In genomic region chr20:35767683-35768402, GRCh38 we compare ENCODE assay signal across 8 cellular contexts. TPM values are rescaled to one million over a fixed set of nuclear protein-coding genes. Genes with fewer than 3 reads are reported as not detected.
DNase-seq lines count a peak whose midpoint lies in the region; ATAC-seq and TF ChIP-seq lines count a peak whose summit lies in the region.
"Not testable (repeated sequence)": the region's sequence is repeated elsewhere in the genome, so short reads cannot be mapped to it uniquely, and the experiment has no call there.

No MANE protein-coding gene starts in this region.

- not testable (repeated sequence) for TF ChIP-seq CTCF in esophagus muscularis mucosa (IDR thresholded peaks at IDR 0.05); mesothelial cell of epicardium (IDR thresholded peaks at IDR 0.05; ENCODE audit: unreplicated experiment)

- H3K9ac ChIP-seq in BLaER1 treated with 17β-estradiol and CSF1 and Interleukin-3, amounts not matched to agents 10 nM and 100 nM: peak overlapping the region; percentile 41 to 75 (median 64)

- H4K20me1 ChIP-seq in BLaER1 treated with 17β-estradiol and CSF1 and Interleukin-3, amounts not matched to agents 10 nM and 100 nM: not testable (repeated sequence)

- TF ChIP-seq EP300 in esophagus muscularis mucosa (IDR thresholded peaks at IDR 0.05): not testable (repeated sequence)

- peaks cover 44 to 66% (median 59%) of the 10 kb centered on the region in 10 experiments for H3K4me1 ChIP-seq in BLaER1 treated with 17β-estradiol and CSF1 and Interleukin-3, amounts not matched to agents 10 nM and 100 nM
- H3K4me1 ChIP-seq in esophagus muscularis mucosa: peaks cover 36 to 49% (median 44%) of the 10 kb centered on the region in 4 donors

- not testable (repeated sequence) for H3K9me3 Mint-ChIP-seq in activated T-helper 2 cell treated with anti-CD3 and anti-CD28 coated beads, Interferon-gamma antibody, Interleukin-2, Interleukin-4, amounts not matched to agents 10 μg/mL and 5 μg/mL and 100 μg/mL, durations not matched to agents 14 hours and 24 hours and 36 hours; mesothelial cell of epicardium

- peak overlapping the region in 7 of 10 experiments; percentile 2 to 50 (median 33); a peak in 10 of 20 replicates for H3K4me3 ChIP-seq in BLaER1 treated with 17β-estradiol and CSF1 and Interleukin-3, amounts not matched to agents 10 nM and 100 nM
- H3K4me3 ChIP-seq in esophagus muscularis mucosa: not testable (repeated sequence)

- H3K4me2 ChIP-seq in BLaER1 treated with 17β-estradiol and CSF1 and Interleukin-3, amounts not matched to agents 10 nM and 100 nM: peak overlapping the region; percentile 76 to 91 (median 81)

- H3K36me3 Mint-ChIP-seq in activated T-helper 2 cell treated with anti-CD3 and anti-CD28 coated beads, Interferon-gamma antibody, Interleukin-2, Interleukin-4, amounts not matched to agents 10 μg/mL and 5 μg/mL and 100 μg/mL, durations not matched to agents 14 hours and 24 hours and 36 hours (ENCODE audit: low read depth); mesothelial cell of epicardium: not testable (repeated sequence)

- peak; percentile 38 for ATAC-seq in GM19328 (IDR thresholded peaks at IDR 0.05; ENCODE audit: unreplicated experiment)
- ATAC-seq in HG03342 (IDR thresholded peaks at IDR 0.05; ENCODE audit: unreplicated experiment): peak; percentile 54

- H3K4me1 Mint-ChIP-seq in activated T-helper 2 cell treated with anti-CD3 and anti-CD28 coated beads, Interferon-gamma antibody, Interleukin-2, Interleukin-4, amounts not matched to agents 10 μg/mL and 5 μg/mL and 100 μg/mL, durations not matched to agents 14 hours and 24 hours and 36 hours (ENCODE audit: low read depth): peaks cover 25% of the 10 kb centered on the region
- peaks cover 23% of the 10 kb centered on the region for H3K4me1 Mint-ChIP-seq in mesothelial cell of epicardium

- peak; percentile 79 for DNase-seq in SKM-1 (lab: John Stamatoyannopoulos, UW; ENCODE audit: unreplicated experiment)
- DNase-seq in activated T-helper 2 cell treated with anti-CD3 and anti-CD28 coated beads, Interferon-gamma antibody, Interleukin-2, Interleukin-4, amounts not matched to agents 10 μg/mL and 5 μg/mL and 100 μg/mL, durations not matched to agents 14 hours and 24 hours and 36 hours (ENCODE audit: low spot score): peak; percentile 67
- not testable (repeated sequence) for DNase-seq in esophagus muscularis mucosa (ENCODE audit: extremely low spot score); mesothelial cell of epicardium (ENCODE audit: low spot score in 2 of 2, unreplicated experiment in 2 of 2)
- peak; percentile 14 to 58 for DNase-seq in stimulated activated CD4-positive, alpha-beta T cell treated with anti-CD3 and anti-CD28 coated beads, Interleukin-4, amount 100 ng/mL, for 4 hours

- not testable (repeated sequence) for TF ChIP-seq POLR2A in esophagus muscularis mucosa (IDR thresholded peaks at IDR 0.05; ENCODE audit: low read depth)

- H3K4me3 Mint-ChIP-seq in activated T-helper 2 cell treated with anti-CD3 and anti-CD28 coated beads, Interferon-gamma antibody, Interleukin-2, Interleukin-4, amounts not matched to agents 10 μg/mL and 5 μg/mL and 100 μg/mL, durations not matched to agents 14 hours and 24 hours and 36 hours (ENCODE audit: low read depth): peak overlapping the region; percentile 79
- not testable (repeated sequence) for H3K4me3 Mint-ChIP-seq in mesothelial cell of epicardium

- not testable (repeated sequence) for H3K36me3 ChIP-seq in BLaER1 treated with 17β-estradiol and CSF1 and Interleukin-3, amounts not matched to agents 10 nM and 100 nM; esophagus muscularis mucosa

- H3K27me3 ChIP-seq in BLaER1 treated with 17β-estradiol and CSF1 and Interleukin-3, amounts not matched to agents 10 nM and 100 nM; esophagus muscularis mucosa: not testable (repeated sequence)

- intact Hi-C loops in activated T-helper 2 cell treated with anti-CD3 and anti-CD28 coated beads, Interferon-gamma antibody, Interleukin-2, Interleukin-4, amounts not matched to agents 10 μg/mL and 5 μg/mL and 100 μg/mL, durations not matched to agents 14 hours and 24 hours and 36 hours (cut with micrococcal nuclease); esophagus muscularis mucosa (cut with DNase I): not testable (repeated sequence)

- H3K27ac Mint-ChIP-seq in activated T-helper 2 cell treated with anti-CD3 and anti-CD28 coated beads, Interferon-gamma antibody, Interleukin-2, Interleukin-4, amounts not matched to agents 10 μg/mL and 5 μg/mL and 100 μg/mL, durations not matched to agents 14 hours and 24 hours and 36 hours: peak overlapping the region; percentile 99
- peak overlapping the region; percentile 87 for H3K27ac Mint-ChIP-seq in mesothelial cell of epicardium

- peak overlapping the region; percentile 31 to 86 (median 75); a peak in 21 of 22 replicates for H3K27ac ChIP-seq in BLaER1 treated with 17β-estradiol and CSF1 and Interleukin-3, amounts not matched to agents 10 nM and 100 nM
- peak overlapping the region; percentile 84 to 95 (median 92) for H3K27ac ChIP-seq in esophagus muscularis mucosa (replicated peaks in 1 of 4)

- WGBS in esophagus muscularis mucosa: 53% methylated on average over 12 of the region's 12 CpGs

- H3K27me3 Mint-ChIP-seq in activated T-helper 2 cell treated with anti-CD3 and anti-CD28 coated beads, Interferon-gamma antibody, Interleukin-2, Interleukin-4, amounts not matched to agents 10 μg/mL and 5 μg/mL and 100 μg/mL, durations not matched to agents 14 hours and 24 hours and 36 hours (ENCODE audit: low read depth); mesothelial cell of epicardium (ENCODE audit: low read depth): not testable (repeated sequence)

- H3K9me3 ChIP-seq in BLaER1 treated with 17β-estradiol and CSF1 and Interleukin-3, amounts not matched to agents 10 nM and 100 nM (replicated peaks in 1 of 11); esophagus muscularis mucosa: not testable (repeated sequence)

RNA-seq across cellular contexts. Expression of gene PHF20, which starts 4.0 kb away (rescaled TPM):
- total RNA-seq in activated T-helper 2 cell treated with anti-CD3 and anti-CD28 coated beads, Interferon-gamma antibody, Interleukin-2, Interleukin-4, amounts not matched to agents 10 μg/mL and 5 μg/mL and 100 μg/mL, durations not matched to agents 14 hours and 24 hours and 36 hours: 55.1 and 64.3 TPM in 2 replicates
- total RNA-seq in esophagus muscularis mucosa (10 to 100 TPM; 45.9 to 62.2 (median 48.0) TPM), mesothelial cell of epicardium (48.6 to 49.7 TPM (median 48.7 TPM) in 3 replicates)

RNA-seq across cellular contexts. Expression of gene RBM39, which starts 25.8 kb away (rescaled TPM):
- 358 and 360 TPM in 2 replicates for total RNA-seq in activated T-helper 2 cell treated with anti-CD3 and anti-CD28 coated beads, Interferon-gamma antibody, Interleukin-2, Interleukin-4, amounts not matched to agents 10 μg/mL and 5 μg/mL and 100 μg/mL, durations not matched to agents 14 hours and 24 hours and 36 hours
- total RNA-seq in esophagus muscularis mucosa (100 to 1,000 TPM; 143 to 272 (median 165) TPM), mesothelial cell of epicardium (463 to 488 TPM (median 479 TPM) in 3 replicates)
